Comparison of ENCODE assay signal across 22 cellular contexts in the genomic region with DNA sequence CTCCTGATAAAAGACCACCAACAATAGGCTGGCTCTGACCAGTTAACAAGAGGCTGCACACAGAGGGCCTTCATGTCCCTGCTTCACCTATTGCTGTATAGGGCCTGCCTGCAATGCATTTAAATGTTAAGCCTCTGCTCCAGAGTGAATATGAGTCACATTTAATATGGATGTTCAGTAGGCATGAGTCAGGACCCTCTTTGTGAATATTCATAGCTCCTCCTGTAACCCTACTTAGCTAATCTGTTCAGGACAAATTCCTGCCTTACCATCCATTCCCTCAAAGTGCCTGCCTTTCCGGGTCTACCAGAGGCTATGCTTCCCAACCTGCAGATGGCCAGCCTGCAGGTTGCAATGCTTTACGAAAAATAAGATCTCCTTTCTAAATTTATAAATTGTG. TPM values are rescaled to one million over a fixed set of nuclear protein-coding genes. Genes with fewer than 3 reads are reported as not detected.
DNase-seq lines count a peak whose midpoint lies in the region; ATAC-seq and TF ChIP-seq lines count a peak whose summit lies in the region.
"Had no signal": no experiment of that assay in that cellular context is flagged by ENCODE, and none has a peak within 500 bp of the region (broad histone marks: within the 10 kb centered on the region; RNA-seq: fewer than 3 reads in every experiment).

No MANE protein-coding gene starts in this region.

- peak overlapping the region; percentile 70 for H3K27ac Mint-ChIP-seq in memory B cell
- H3K27ac Mint-ChIP-seq: activated CD4-positive, alpha-beta memory T cell treated with anti-CD3 and anti-CD28 coated beads, Interleukin-2, amount 10 ng/mL, durations not matched to agents 7 days and 5 days had no signal

- no peak overlapping the region for H3K4me3 Mint-ChIP-seq in memory B cell
- H3K4me3 Mint-ChIP-seq: activated CD4-positive, alpha-beta memory T cell treated with anti-CD3 and anti-CD28 coated beads, Interleukin-2, amount 10 ng/mL, durations not matched to agents 7 days and 5 days; activated T-cell treated with anti-CD3 and anti-CD28 coated beads, Interleukin-2, amount 50 U/mL, for 4 hours had no signal

- H3K9me3 Mint-ChIP-seq in memory B cell = no peaks in the 10 kb centered on the region
- H3K9me3 Mint-ChIP-seq: activated CD4-positive, alpha-beta memory T cell treated with anti-CD3 and anti-CD28 coated beads, Interleukin-2, amount 10 ng/mL, durations not matched to agents 7 days and 5 days; activated T-cell treated with anti-CD3 and anti-CD28 coated beads, Interleukin-2, amount 50 U/mL, for 4 hours had no signal

- no peaks in the 10 kb centered on the region for H3K27me3 Mint-ChIP-seq in memory B cell

- ATAC-seq in memory B cell (ENCODE audit: low read depth) (no peak), GM21737 (IDR thresholded peaks at IDR 0.05; ENCODE audit: unreplicated experiment) (no peak)
- ATAC-seq: activated T-cell treated with anti-CD3 and anti-CD28 coated beads, Interleukin-2, amount 50 U/mL, for 4 hours; body of pancreas had no signal

- no peak overlapping the region for H3K27ac ChIP-seq in coronary artery
- H3K27ac ChIP-seq: body of pancreas, esophagus muscularis mucosa, tibial nerve, WERI-Rb-1 had no signal

- H3K4me3 ChIP-seq in coronary artery = no peak overlapping the region
- H3K4me3 ChIP-seq: body of pancreas, esophagus muscularis mucosa, tibial nerve had no signal

- no peaks in the 10 kb centered on the region for H3K36me3 Mint-ChIP-seq in memory B cell

- TF ChIP-seq CTCF in coronary artery (IDR thresholded peaks at IDR 0.05) = no peak

- DNase-seq in AG08396 (ENCODE audit: low spot score) = peak; percentile 39
- DNase-seq in HS-5 (ENCODE audit: low read depth) = peak; percentile 56
- DNase-seq in coronary artery (ENCODE audit: low spot score) = peak; percentile 21
- DNase-seq in memory B cell (ENCODE audit: low spot score in 2 of 2) = no peak
- DNase-seq in NCI-H2107 (lab: John Stamatoyannopoulos, UW) = no peak
- DNase-seq in mesenteric fat pad (ENCODE audit: low spot score) = no peak
- DNase-seq in activated CD4-positive, alpha-beta T cell treated with anti-CD3 and anti-CD28 coated beads, Interleukin-2, amount 50 U/mL, for 1 hour = no peak
- DNase-seq: activated CD4-positive, alpha-beta memory T cell treated with anti-CD3 and anti-CD28 coated beads, Interleukin-2, amount 10 ng/mL, durations not matched to agents 7 days and 5 days; activated naive CD4-positive, alpha-beta T cell treated with anti-CD3 and anti-CD28 coated beads, Interleukin-2, amount 50 U/mL, for 16 hours; activated T-cell treated with anti-CD3 and anti-CD28 coated beads, Interleukin-2, amount 50 U/mL, for 4 hours; body of pancreas; COR-L47; hippocampal formation; kidney; SHP77; stimulated activated CD4-positive, alpha-beta T cell treated with anti-CD3 and anti-CD28 coated beads, Interleukin-15, amount 100 ng/mL, for 24 hours; stimulated activated naive CD4-positive, alpha-beta T cell; WERI-Rb-1 had no signal

- peaks cover 46% of the 10 kb centered on the region for H3K4me1 Mint-ChIP-seq in memory B cell
- H3K4me1 Mint-ChIP-seq: activated CD4-positive, alpha-beta memory T cell treated with anti-CD3 and anti-CD28 coated beads, Interleukin-2, amount 10 ng/mL, durations not matched to agents 7 days and 5 days had no signal

RNA-seq across cellular contexts. Expression of a gene that starts 32.5 kb away (rescaled TPM):
- total RNA-seq in mesenteric fat pad = 8.8 TPM
- total RNA-seq: T-helper 1 cell treated with Interleukin-12 subunit alpha and Interleukin-12 subunit beta and Interleukin-4 antibody, amounts not matched to agents 30 ng/mL and 1 ng/mL, for 36 hours had no signal

Comparison
In these comparisons a context has a peak if more than half of its experiments do, and no peak if none do; other contexts are left out.
1. DNase-seq: peak in AG08396 (single experiment), HS-5 (single experiment) and coronary artery (single experiment); none in memory B cell (0 of 2), NCI-H2107 (single experiment), mesenteric fat pad (single experiment) and activated CD4-positive, alpha-beta T cell treated with anti-CD3 and anti-CD28 coated beads, Interleukin-2, amount 50 U/mL, for 1 hour (single experiment).